Comparison of ENCODE assay signal across 8 cellular contexts in the genomic region with DNA sequence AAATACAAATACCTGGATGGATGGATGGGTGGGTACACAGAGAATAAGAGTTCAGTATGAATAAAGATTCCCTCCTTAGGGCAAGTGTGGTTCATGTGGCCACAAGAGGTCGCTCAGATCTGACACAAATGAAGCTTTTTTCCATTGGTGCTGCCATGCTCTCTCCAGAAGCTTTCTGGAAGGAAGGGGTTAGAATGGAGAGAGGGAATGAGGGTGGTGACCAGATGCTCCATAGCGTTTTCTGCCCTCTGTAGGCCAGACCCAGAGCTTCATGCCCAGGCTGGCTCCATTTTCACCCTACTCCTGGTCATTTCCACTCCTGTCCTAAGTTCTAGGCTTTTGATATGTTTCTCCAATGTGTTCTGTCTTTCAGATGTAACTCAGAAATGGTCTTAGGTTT. TPM values are rescaled to one million over a fixed set of nuclear protein-coding genes. Genes with fewer than 3 reads are reported as not detected.
DNase-seq lines count a peak whose midpoint lies in the region; ATAC-seq, FAIRE-seq and TF ChIP-seq lines count a peak whose summit lies in the region.

No MANE protein-coding gene starts in this region.

- H3K9ac ChIP-seq in BLaER1 (no peak overlapping the region), liver (ENCODE audit: low read depth in 1 of 2, low read length in 2 of 2) (no peak overlapping the region)

- H4K20me1 ChIP-seq in BLaER1 = peaks cover 4% of the 10 kb centered on the region; the same call in 1 of the 2 replicates

- H3K4me1 ChIP-seq in BLaER1 (peaks cover 28% of the 10 kb centered on the region), liver (ENCODE audit: control insufficient read depth in 4 of 4, insufficient read depth in 4 of 4, low read length in 3 of 4) (no peaks in the 10 kb centered on the region)

- H3K4me2 ChIP-seq in BLaER1 = peak overlapping the region; percentile 56

- under 1% methylated on average over 2 of the region's 2 CpGs for WGBS in liver

- FAIRE-seq in H54 (lab: Jason Lieb, UNC) = peak; percentile 78

- H3K36me3 ChIP-seq in BLaER1 (no peaks in the 10 kb centered on the region), liver (ENCODE audit: control insufficient read depth in 4 of 4, insufficient read depth in 3 of 4, low read depth in 1 of 4, low read length in 3 of 4) (no peaks in the 10 kb centered on the region)

- no peak overlapping the region for H3K27ac Mint-ChIP-seq in stimulated activated naive B cell treated with anti-CD40 and anti-IgM and Interleukin-4, amounts not matched to agents 10 μg/mL and 1 μg/mL and 100 μg/mL, for 72 hours

- no peak for TF ChIP-seq POLR2A in H54 (IDR thresholded peaks at IDR 0.05; ENCODE audit: low read depth, low read length)

- H3K4me3 Mint-ChIP-seq in stimulated activated naive B cell treated with anti-CD40 and anti-IgM and Interleukin-4, amounts not matched to agents 10 μg/mL and 1 μg/mL and 100 μg/mL, for 72 hours = no peak overlapping the region

- H3K4me3 ChIP-seq in BLaER1 = no peak overlapping the region
- H3K4me3 ChIP-seq in liver (ENCODE audit: low read depth in 1 of 3, low read length in 3 of 3) = no peak overlapping the region

- H3K36me3 Mint-ChIP-seq in stimulated activated naive B cell treated with anti-CD40 and anti-IgM and Interleukin-4, amounts not matched to agents 10 μg/mL and 1 μg/mL and 100 μg/mL, for 72 hours = no peaks in the 10 kb centered on the region

- H3K27me3 Mint-ChIP-seq in stimulated activated naive B cell treated with anti-CD40 and anti-IgM and Interleukin-4, amounts not matched to agents 10 μg/mL and 1 μg/mL and 100 μg/mL, for 72 hours = peaks cover 38 to 40% of the 10 kb centered on the region in 2 donors

- TF ChIP-seq CTCF in liver (IDR thresholded peaks at IDR 0.05; ENCODE audit: low read depth, low read length, missing input control) = peak; percentile 75

- peak; percentile 52 to 74 for ATAC-seq in stimulated activated naive B cell treated with anti-CD40 and anti-IgM and Interleukin-4, amounts not matched to agents 10 μg/mL and 1 μg/mL and 100 μg/mL, for 72 hours (replicated peaks)
- no peak for ATAC-seq in HG03469 (IDR thresholded peaks at IDR 0.05; ENCODE audit: unreplicated experiment)

- H3K4me1 Mint-ChIP-seq in stimulated activated naive B cell treated with anti-CD40 and anti-IgM and Interleukin-4, amounts not matched to agents 10 μg/mL and 1 μg/mL and 100 μg/mL, for 72 hours = peaks cover 8 to 9% of the 10 kb centered on the region in 2 donors

- H3K9me3 ChIP-seq in BLaER1 (no peaks in the 10 kb centered on the region), liver (ENCODE audit: control insufficient read depth in 4 of 4, low read length in 3 of 4) (no peaks in the 10 kb centered on the region)

- DNase-seq in H54 (ENCODE audit: insufficient read length, low spot score) (peak; percentile 88), NCI-H2171 treated with DMSO at 0.1 percent for 48 hours (lab: John Stamatoyannopoulos, UW) (peak; percentile 83), UCSD-AML1 (lab: John Stamatoyannopoulos, UW; ENCODE audit: unreplicated experiment) (peak; percentile 56), dermis blood vessel endothelial cell (peak; percentile 88)
- peak; percentile 15 for DNase-seq in stimulated activated naive B cell treated with anti-CD40 and anti-IgM and Interleukin-4, amounts not matched to agents 10 μg/mL and 1 μg/mL and 100 μg/mL, for 72 hours

- no peak overlapping the region for H3K27ac ChIP-seq in BLaER1
- H3K27ac ChIP-seq in liver (ENCODE audit: low read depth in 1 of 2, low read length in 2 of 2) = no peak overlapping the region

- peak; percentile 92 to 93 for TF ChIP-seq RAD21 in liver (IDR thresholded peaks at IDR 0.05)

- H3K27me3 ChIP-seq in BLaER1 (no peaks in the 10 kb centered on the region), liver (ENCODE audit: control insufficient read depth in 4 of 4, insufficient read depth in 4 of 4, low read length in 3 of 4) (peaks cover 0 to 2% (median 0%) of the 10 kb centered on the region in 4 donors)

- no peaks in the 10 kb centered on the region for H3K9me3 Mint-ChIP-seq in stimulated activated naive B cell treated with anti-CD40 and anti-IgM and Interleukin-4, amounts not matched to agents 10 μg/mL and 1 μg/mL and 100 μg/mL, for 72 hours

TF ChIP-seq in liver, 16 proteins besides CTCF, POLR2A, EP300 and RAD21:
- TF ChIP-seq, protein P1, sequence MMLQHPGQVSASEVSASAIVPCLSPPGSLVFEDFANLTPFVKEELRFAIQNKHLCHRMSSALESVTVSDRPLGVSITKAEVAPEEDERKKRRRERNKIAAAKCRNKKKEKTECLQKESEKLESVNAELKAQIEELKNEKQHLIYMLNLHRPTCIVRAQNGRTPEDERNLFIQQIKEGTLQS (IDR thresholded peaks at IDR 0.05) = no peak
- peak; percentile 24 for TF ChIP-seq NR2F2 (IDR thresholded peaks at IDR 0.05)
- TF ChIP-seq, protein P2, sequence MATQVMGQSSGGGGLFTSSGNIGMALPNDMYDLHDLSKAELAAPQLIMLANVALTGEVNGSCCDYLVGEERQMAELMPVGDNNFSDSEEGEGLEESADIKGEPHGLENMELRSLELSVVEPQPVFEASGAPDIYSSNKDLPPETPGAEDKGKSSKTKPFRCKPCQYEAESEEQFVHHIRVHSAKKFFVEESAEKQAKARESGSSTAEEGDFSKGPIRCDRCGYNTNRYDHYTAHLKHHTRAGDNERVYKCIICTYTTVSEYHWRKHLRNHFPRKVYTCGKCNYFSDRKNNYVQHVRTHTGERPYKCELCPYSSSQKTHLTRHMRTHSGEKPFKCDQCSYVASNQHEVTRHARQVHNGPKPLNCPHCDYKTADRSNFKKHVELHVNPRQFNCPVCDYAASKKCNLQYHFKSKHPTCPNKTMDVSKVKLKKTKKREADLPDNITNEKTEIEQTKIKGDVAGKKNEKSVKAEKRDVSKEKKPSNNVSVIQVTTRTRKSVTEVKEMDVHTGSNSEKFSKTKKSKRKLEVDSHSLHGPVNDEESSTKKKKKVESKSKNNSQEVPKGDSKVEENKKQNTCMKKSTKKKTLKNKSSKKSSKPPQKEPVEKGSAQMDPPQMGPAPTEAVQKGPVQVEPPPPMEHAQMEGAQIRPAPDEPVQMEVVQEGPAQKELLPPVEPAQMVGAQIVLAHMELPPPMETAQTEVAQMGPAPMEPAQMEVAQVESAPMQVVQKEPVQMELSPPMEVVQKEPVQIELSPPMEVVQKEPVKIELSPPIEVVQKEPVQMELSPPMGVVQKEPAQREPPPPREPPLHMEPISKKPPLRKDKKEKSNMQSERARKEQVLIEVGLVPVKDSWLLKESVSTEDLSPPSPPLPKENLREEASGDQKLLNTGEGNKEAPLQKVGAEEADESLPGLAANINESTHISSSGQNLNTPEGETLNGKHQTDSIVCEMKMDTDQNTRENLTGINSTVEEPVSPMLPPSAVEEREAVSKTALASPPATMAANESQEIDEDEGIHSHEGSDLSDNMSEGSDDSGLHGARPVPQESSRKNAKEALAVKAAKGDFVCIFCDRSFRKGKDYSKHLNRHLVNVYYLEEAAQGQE (IDR thresholded peaks at IDR 0.05) = no peak
- TF ChIP-seq EGR1 (IDR thresholded peaks at IDR 0.05; ENCODE audit: low read depth in 2 of 2) = peak in 1 of 2 donors; percentile 39
- peak in 1 of 2 donors; percentile 13 for TF ChIP-seq RXRA (IDR thresholded peaks at IDR 0.05)

RNA-seq across cellular contexts. Expression of a gene that starts 3.3 kb away (rescaled TPM):
- total RNA-seq in dermis blood vessel endothelial cell (not detected in 2 replicates), liver (1 to 10 TPM in 1 of 2 donors, under 1 TPM in 1; 0.09 to 2.7 TPM)
- 1 to 10 TPM in 1 of 2 donors, under 1 TPM in 1; 0.40 to 1.0 TPM for polyA plus RNA-seq in liver

RNA-seq across cellular contexts. Expression of a gene that starts 18.1 kb away (rescaled TPM):
- 29.0 and 47.6 TPM in 2 replicates for total RNA-seq in dermis blood vessel endothelial cell
- 10 to 100 TPM; 26.6 to 91.4 TPM for total RNA-seq in liver
- 100 to 1,000 TPM; 135 to 192 TPM for polyA plus RNA-seq in liver

RNA-seq across cellular contexts. Expression of a gene that starts 27.8 kb away (rescaled TPM):
- total RNA-seq in dermis blood vessel endothelial cell (not detected in 2 replicates), liver (1 to 10 TPM in 1 of 2 donors, under 1 TPM in 1; 0.28 to 1.2 TPM)
- 1 to 10 TPM; 1.1 to 1.6 TPM for polyA plus RNA-seq in liver

Comparison
In these comparisons a context has a peak if more than half of its experiments do, and no peak if none do; other contexts are left out.
1. DNase-seq: peak in every context shown above with its lines; median percentile 88 in H54; 88 in dermis blood vessel endothelial cell; 83 in NCI-H2171 treated with DMSO at 0.1 percent for 48 hours; 56 in UCSD-AML1; 15 in stimulated activated naive B cell treated with anti-CD40 and anti-IgM and Interleukin-4, amounts not matched to agents 10 μg/mL and 1 μg/mL and 100 μg/mL, for 72 hours.